In the genomic region with DNA sequence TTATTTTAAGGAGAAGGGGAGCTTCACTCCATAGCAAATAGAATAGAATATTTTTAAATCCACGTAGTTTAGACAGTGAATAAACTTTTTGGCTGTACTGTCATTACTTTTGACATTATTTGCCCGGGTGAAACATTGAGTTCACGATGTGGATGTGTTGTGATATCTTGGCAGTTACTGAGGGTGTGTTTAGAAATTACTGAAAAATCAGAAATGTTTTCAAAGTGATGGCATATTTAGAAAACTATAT, we compare ENCODE assay signal across 7 cellular contexts. TPM values are rescaled to one million over a fixed set of nuclear protein-coding genes. Genes with fewer than 3 reads are reported as not detected.
DNase-seq lines count a peak whose midpoint lies in the region; ATAC-seq lines count a peak whose summit lies in the region.

No MANE protein-coding gene starts in this region.

- H3K9ac ChIP-seq in HUES64 (ENCODE audit: low read depth, low read length) (peak overlapping the region; percentile 63), subcutaneous abdominal adipose tissue (ENCODE audit: low read length in 5 of 5) (peak overlapping the region in 4 of 5 donors; percentile 71 to 90 (median 71))

- H3K27me3 ChIP-seq in HUES64 (ENCODE audit: insufficient read depth, low read length) (no peaks in the 10 kb centered on the region), subcutaneous abdominal adipose tissue (ENCODE audit: control insufficient read depth in 5 of 5, insufficient read depth in 4 of 5, low read length in 5 of 5) (no peaks in the 10 kb centered on the region)

- H3K27me3 Mint-ChIP-seq in activated naive CD8-positive, alpha-beta T cell treated with anti-CD3 and anti-CD28 coated beads for 36 hours = no peaks in the 10 kb centered on the region
- H3K27me3 Mint-ChIP-seq in immature natural killer cell (ENCODE audit: low read depth in 3 of 3) = peaks cover 6 to 10% (median 8%) of the 10 kb centered on the region in 3 donors

- H3K4me3 Mint-ChIP-seq in activated naive CD8-positive, alpha-beta T cell treated with anti-CD3 and anti-CD28 coated beads for 36 hours = peak overlapping the region; percentile 92
- peak overlapping the region; percentile 96 to 100 (median 98) for H3K4me3 Mint-ChIP-seq in immature natural killer cell

- H3K27ac ChIP-seq in HUES64 (ENCODE audit: low read depth, low read length) (0 out of 2 replicates have a peak overlapping the region, but pooled peaks have one; percentile 5), subcutaneous abdominal adipose tissue (ENCODE audit: low read depth, low read length) (peak overlapping the region; percentile 86)

- H3K4me3 ChIP-seq in HUES64 (ENCODE audit: low read length) (peak overlapping the region; percentile 86), subcutaneous abdominal adipose tissue (ENCODE audit: low read depth in 1 of 5, low read length in 5 of 5) (peak overlapping the region; percentile 89 to 99 (median 94))

- ATAC-seq in HG03460 (IDR thresholded peaks at IDR 0.05; ENCODE audit: unreplicated experiment) = no peak

- no peaks in the 10 kb centered on the region for H3K9me3 Mint-ChIP-seq in activated naive CD8-positive, alpha-beta T cell treated with anti-CD3 and anti-CD28 coated beads for 36 hours
- H3K9me3 Mint-ChIP-seq in immature natural killer cell = peaks cover 0 to 3% (median 0%) of the 10 kb centered on the region in 6 donors

- 39% methylated on average over 3 of the region's 3 CpGs for WGBS in HUES64

- H3K9me3 ChIP-seq in HUES64 (ENCODE audit: insufficient read depth, low read depth, low read length) = no peaks in the 10 kb centered on the region
- H3K9me3 ChIP-seq in subcutaneous abdominal adipose tissue (ENCODE audit: control insufficient read depth in 5 of 5, low read length in 5 of 5) = no peaks in the 10 kb centered on the region

- peak overlapping the region; percentile 95 for H3K27ac Mint-ChIP-seq in activated naive CD8-positive, alpha-beta T cell treated with anti-CD3 and anti-CD28 coated beads for 36 hours
- peak overlapping the region; percentile 80 to 97 (median 94) for H3K27ac Mint-ChIP-seq in immature natural killer cell

- DNase-seq in activated naive CD8-positive, alpha-beta T cell treated with anti-CD3 and anti-CD28 coated beads for 36 hours = no peak
- DNase-seq in immature natural killer cell (no peak), AG20443 (ENCODE audit: low spot score) (no peak), NOMO-1 treated with DMSO at 0.1 percent for 48 hours (lab: John Stamatoyannopoulos, UW; ENCODE audit: unreplicated experiment) (no peak)

- peaks cover 6% of the 10 kb centered on the region for H3K36me3 Mint-ChIP-seq in activated naive CD8-positive, alpha-beta T cell treated with anti-CD3 and anti-CD28 coated beads for 36 hours
- peaks cover under 1 to 6% (median 2%) of the 10 kb centered on the region in 3 donors for H3K36me3 Mint-ChIP-seq in immature natural killer cell

- H3K36me3 ChIP-seq in HUES64 (ENCODE audit: insufficient read depth, low read length) (peaks cover 7% of the 10 kb centered on the region), subcutaneous abdominal adipose tissue (ENCODE audit: control insufficient read depth in 5 of 5, insufficient read depth in 5 of 5, low read length in 5 of 5) (peaks cover 0 to 2% (median under 1%) of the 10 kb centered on the region in 5 donors)

- H3K4me1 ChIP-seq in HUES64 (ENCODE audit: insufficient read depth, low read length) (peaks cover 27% of the 10 kb centered on the region), subcutaneous abdominal adipose tissue (ENCODE audit: control insufficient read depth in 5 of 5, insufficient read depth in 5 of 5, low read length in 5 of 5) (peaks cover 5 to 28% (median 21%) of the 10 kb centered on the region in 5 donors)

- H3K4me1 Mint-ChIP-seq in activated naive CD8-positive, alpha-beta T cell treated with anti-CD3 and anti-CD28 coated beads for 36 hours = peaks cover 16% of the 10 kb centered on the region
- H3K4me1 Mint-ChIP-seq in immature natural killer cell = peaks cover 32 to 42% of the 10 kb centered on the region in 2 donors

RNA-seq across cellular contexts. Expression of a gene that starts 0.8 kb away (rescaled TPM):
- polyA plus RNA-seq in HUES64 (2013, experiment 1 of 2) = 49.7 TPM
- 44.2 TPM for polyA plus RNA-seq in HUES64 (2013, experiment 2 of 2)
- total RNA-seq in activated naive CD8-positive, alpha-beta T cell treated with anti-CD3 and anti-CD28 coated beads for 36 hours = 10 to 100 TPM; 74.3 to 77.3 TPM
- polyA plus RNA-seq in immature natural killer cell = 10 to 100 TPM in 1 of 3 donors, 1 to 10 TPM in 2; 7.3 to 17.3 (median 7.7) TPM
